Comparison of ENCODE assay signal across 20 cellular contexts in the genomic region with DNA sequence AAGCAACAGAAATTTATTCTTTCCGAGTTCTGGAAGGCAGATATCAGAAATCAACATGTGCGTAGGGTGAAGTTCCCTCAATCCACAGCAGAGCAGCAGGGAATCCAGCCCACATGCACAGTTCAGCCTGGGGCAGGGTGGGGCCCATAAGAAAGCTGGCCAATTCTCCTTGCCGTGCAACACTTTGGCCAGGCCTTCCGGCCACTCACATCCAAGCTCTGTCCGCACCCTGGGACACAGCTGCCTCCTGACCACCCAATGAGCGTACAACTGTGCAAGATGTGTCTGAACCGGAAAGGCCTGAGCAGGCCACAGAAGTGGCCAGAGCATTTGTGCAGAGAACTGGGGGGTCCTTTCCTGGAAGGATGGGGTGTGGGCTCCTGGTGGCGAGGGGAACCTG.
A peak's percentile ranks its signal among the peaks of the same experiment; 100 is the strongest.
DNase-seq lines count a peak whose midpoint lies in the region; ATAC-seq and TF ChIP-seq lines count a peak whose summit lies in the region.
"Had no signal": no experiment of that assay in that cellular context is flagged by ENCODE, and none has a peak within 500 bp of the region (broad histone marks: within the 10 kb centered on the region; RNA-seq: fewer than 3 reads in every experiment).

No MANE protein-coding gene starts in this region.

- H4K20me1 ChIP-seq in smooth muscle cell (ENCODE audit: low read depth), result no peaks in the 10 kb centered on the region
- no peaks in the 10 kb centered on the region for H4K20me1 ChIP-seq in PC-3 (ENCODE audit: low read length)

- CTCF ChIA-PET in PC-3 (lab: Charles Lee), result no interaction called here

- intact Hi-C loops in right cardiac atrium (cut with DNase I) (loop anchor here in 1 of 4 donors (10.0 kb wide), 2 partner anchors 125 to 275 kb away; a partner anchor contains a TSS), stomach (cut with DNase I; ENCODE audit: low total_unique reads) (no loop called here), PC-3 (cut with micrococcal nuclease) (no loop called here)

- H3K4me3 ChIP-seq in right cardiac atrium (ENCODE audit: low read length), result no peak overlapping the region
- no peak overlapping the region for H3K4me3 ChIP-seq in stomach
- no peak overlapping the region for H3K4me3 ChIP-seq in smooth muscle cell
- H3K4me3 ChIP-seq in PC-3 (ENCODE audit: low read length), result no peak overlapping the region
- H3K4me3 ChIP-seq: dorsolateral prefrontal cortex, vagina had no signal

- H3K9ac ChIP-seq in smooth muscle cell (ENCODE audit: low read depth) (no peak overlapping the region), PC-3 (ENCODE audit: low read length) (no peak overlapping the region)

- no peak for TF ChIP-seq EP300 in stomach (IDR thresholded peaks at IDR 0.05)

- peak overlapping the region; percentile 53 for H3K27ac ChIP-seq in C4-2B
- peak overlapping the region; percentile 90 for H3K27ac ChIP-seq in right cardiac atrium (ENCODE audit: low read length)
- H3K27ac ChIP-seq in stomach, result peak overlapping the region in 4 of 5 donors; percentile 29 to 61 (median 50)
- no peak overlapping the region for H3K27ac ChIP-seq in smooth muscle cell (ENCODE audit: low read depth)
- H3K27ac ChIP-seq in PC-3 (ENCODE audit: low read length), result no peak overlapping the region
- H3K27ac ChIP-seq: vagina had no signal

- no peaks in the 10 kb centered on the region for H3K36me3 ChIP-seq in stomach
- H3K36me3 ChIP-seq in smooth muscle cell (ENCODE audit: low read depth), result no peaks in the 10 kb centered on the region
- H3K36me3 ChIP-seq in PC-3 (ENCODE audit: low read depth, low read length), result no peaks in the 10 kb centered on the region
- H3K36me3 ChIP-seq: vagina had no signal

- peak; percentile 33 for DNase-seq in ecto neural progenitor cell (ENCODE audit: low spot score)
- peak; percentile 85 to 94 (median 88) for DNase-seq in right cardiac atrium
- peak; percentile 25 for DNase-seq in stomach
- DNase-seq in activated naive CD8-positive, alpha-beta T cell treated with anti-CD3 and anti-CD28 coated beads for 36 hours, result no peak
- no peak for DNase-seq in smooth muscle cell (lab: John Stamatoyannopoulos, UW; ENCODE audit: unreplicated experiment)
- DNase-seq in PC-3, result no peak
- DNase-seq: activated CD4-positive, alpha-beta T cell treated with anti-CD3 and anti-CD28 coated beads, Interleukin-2, amount 50 U/mL, for 4 hours; CD8-positive, alpha-beta memory T cell; erythroblast; NCI-H2107; NCI-H526 treated with DMSO at 0.1 percent for 48 hours; SHP77; T-cell had no signal

- H2AFZ ChIP-seq in smooth muscle cell (ENCODE audit: low read depth) (no peak overlapping the region), PC-3 (ENCODE audit: low read length) (no peak overlapping the region)

- H3K9me3 ChIP-seq in right cardiac atrium (ENCODE audit: control insufficient read depth, low read length) (no peaks in the 10 kb centered on the region), stomach (no peaks in the 10 kb centered on the region), smooth muscle cell (replicated peaks; ENCODE audit: low read depth) (no peaks in the 10 kb centered on the region), PC-3 (ENCODE audit: low read length) (no peaks in the 10 kb centered on the region)
- H3K9me3 ChIP-seq: vagina had no signal

- no peaks in the 10 kb centered on the region for H3K9me3 Mint-ChIP-seq in activated naive CD8-positive, alpha-beta T cell treated with anti-CD3 and anti-CD28 coated beads for 36 hours
- H3K9me3 Mint-ChIP-seq: activated T-helper 1 cell treated with anti-CD3 and anti-CD28 coated beads, Interleukin-12 subunit alpha, Interleukin-12 subunit beta, Interleukin-2, Interleukin-4 antibody, amounts not matched to agents 30 ng/mL and 10 ng/mL and 1 ng/mL, durations not matched to agents 14 hours and 24 hours and 36 hours; CD8-positive, alpha-beta memory T cell; stimulated activated naive CD8-positive, alpha-beta T cell treated with anti-CD3 and anti-CD28 coated beads, Interleukin-15, Interleukin-2, amounts not matched to agents 100 ng/mL and 50 ng/mL, for 24 hours; T-cell had no signal

- no peak for TF ChIP-seq CTCF in C4-2B (conservative IDR thresholded peaks at IDR 0.05)
- TF ChIP-seq CTCF in stomach (IDR thresholded peaks at IDR 0.05), result no peak
- TF ChIP-seq CTCF in smooth muscle cell (IDR thresholded peaks at IDR 0.05; ENCODE audit: borderline replicate concordance, insufficient read depth, poor library complexity, severe bottlenecking), result no peak
- no peak for TF ChIP-seq CTCF in PC-3 (conservative IDR thresholded peaks at IDR 0.05; ENCODE audit: low read depth, low read length)

- no peaks in the 10 kb centered on the region for H3F3A ChIP-seq in smooth muscle cell (ENCODE audit: low read depth)
- no peaks in the 10 kb centered on the region for H3F3A ChIP-seq in PC-3 (ENCODE audit: low read length, unreplicated experiment)

- H3K4me2 ChIP-seq in smooth muscle cell (no peak overlapping the region), PC-3 (ENCODE audit: low read length) (no peak overlapping the region)

- no peak overlapping the region for H3K4me3 Mint-ChIP-seq in activated naive CD8-positive, alpha-beta T cell treated with anti-CD3 and anti-CD28 coated beads for 36 hours
- H3K4me3 Mint-ChIP-seq: activated T-helper 1 cell treated with anti-CD3 and anti-CD28 coated beads, Interleukin-12 subunit alpha, Interleukin-12 subunit beta, Interleukin-2, Interleukin-4 antibody, amounts not matched to agents 30 ng/mL and 10 ng/mL and 1 ng/mL, durations not matched to agents 14 hours and 24 hours and 36 hours; CD8-positive, alpha-beta memory T cell; stimulated activated naive CD8-positive, alpha-beta T cell treated with anti-CD3 and anti-CD28 coated beads, Interleukin-15, Interleukin-2, amounts not matched to agents 100 ng/mL and 50 ng/mL, for 24 hours; T-cell had no signal

- BruUV-seq in PC-3 (replicated peaks; lab: Mats Ljungman, UMichigan), result no TSS peak

- POLR2A ChIA-PET in PC-3 (lab: Charles Lee; ENCODE audit: unreplicated experiment), result no interaction called here

- no peaks in the 10 kb centered on the region for H3K79me2 ChIP-seq in smooth muscle cell (ENCODE audit: low read depth)
- H3K79me2 ChIP-seq in PC-3 (ENCODE audit: low read length), result no peaks in the 10 kb centered on the region

- H3K27me3 Mint-ChIP-seq in activated naive CD8-positive, alpha-beta T cell treated with anti-CD3 and anti-CD28 coated beads for 36 hours, result no peaks in the 10 kb centered on the region
- H3K27me3 Mint-ChIP-seq: CD8-positive, alpha-beta memory T cell; stimulated activated naive CD8-positive, alpha-beta T cell treated with anti-CD3 and anti-CD28 coated beads, Interleukin-15, Interleukin-2, amounts not matched to agents 100 ng/mL and 50 ng/mL, for 24 hours; T-cell had no signal

- no peaks in the 10 kb centered on the region for H3K9me2 ChIP-seq in PC-3 (replicated peaks; ENCODE audit: low read length)

- TF ChIP-seq POLR2A in stomach (IDR thresholded peaks at IDR 0.05), result no peak

- no peak overlapping the region for H3K27ac Mint-ChIP-seq in activated naive CD8-positive, alpha-beta T cell treated with anti-CD3 and anti-CD28 coated beads for 36 hours
- H3K27ac Mint-ChIP-seq: activated T-helper 1 cell treated with anti-CD3 and anti-CD28 coated beads, Interleukin-12 subunit alpha, Interleukin-12 subunit beta, Interleukin-2, Interleukin-4 antibody, amounts not matched to agents 30 ng/mL and 10 ng/mL and 1 ng/mL, durations not matched to agents 14 hours and 24 hours and 36 hours; CD8-positive, alpha-beta memory T cell; stimulated activated naive CD8-positive, alpha-beta T cell treated with anti-CD3 and anti-CD28 coated beads, Interleukin-15, Interleukin-2, amounts not matched to agents 100 ng/mL and 50 ng/mL, for 24 hours; T-cell had no signal

- H3K4me1 ChIP-seq in right cardiac atrium (ENCODE audit: control insufficient read depth, insufficient read depth, low read length) (peaks cover 22% of the 10 kb centered on the region), stomach (peaks cover 22 to 42% (median 25%) of the 10 kb centered on the region in 4 donors), smooth muscle cell (ENCODE audit: low read depth) (peaks cover under 1% of the 10 kb centered on the region), PC-3 (ENCODE audit: insufficient read depth, low read length) (no peaks in the 10 kb centered on the region)

- H3K27me3 ChIP-seq in right cardiac atrium (ENCODE audit: control insufficient read depth, insufficient read depth) (no peaks in the 10 kb centered on the region), stomach (no peaks in the 10 kb centered on the region), smooth muscle cell (ENCODE audit: low read depth) (no peaks in the 10 kb centered on the region), PC-3 (ENCODE audit: low read length) (0 out of 2 replicates have a peak, but pooled peaks cover 8% of the 10 kb centered on the region)
- H3K27me3 ChIP-seq: dorsolateral prefrontal cortex, vagina had no signal

- no peaks in the 10 kb centered on the region for H3K36me3 Mint-ChIP-seq in activated naive CD8-positive, alpha-beta T cell treated with anti-CD3 and anti-CD28 coated beads for 36 hours
- H3K36me3 Mint-ChIP-seq: CD8-positive, alpha-beta memory T cell; T-cell had no signal

- ATAC-seq in right cardiac atrium (peak; percentile 74 to 78), GM19463 (IDR thresholded peaks at IDR 0.05; ENCODE audit: unreplicated experiment) (no peak), PC-3 (no peak)
- ATAC-seq: HCT116 had no signal

- 58% methylated on average over 8 of the region's 8 CpGs for WGBS in right cardiac atrium
- 75 to 84% (median 78%) methylated on average over 8 of the region's 8 CpGs for WGBS in stomach, 5 donors
- WGBS in smooth muscle cell (ENCODE audit: low lambda C conversion rate), result 90% methylated on average over 8 of the region's 8 CpGs

- no peaks in the 10 kb centered on the region for H3K4me1 Mint-ChIP-seq in activated naive CD8-positive, alpha-beta T cell treated with anti-CD3 and anti-CD28 coated beads for 36 hours
- H3K4me1 Mint-ChIP-seq: CD8-positive, alpha-beta memory T cell; T-cell had no signal

Comparison
In these comparisons a context has a peak if more than half of its experiments do, and no peak if none do; other contexts are left out.
1. H3K27ac ChIP-seq: peak in C4-2B (single experiment), right cardiac atrium (single experiment) and stomach (4 of 5); none in smooth muscle cell (single experiment) and PC-3 (single experiment).
2. DNase-seq: peak in ecto neural progenitor cell (single experiment), right cardiac atrium (3 of 3) and stomach (single experiment); none in activated naive CD8-positive, alpha-beta T cell treated with anti-CD3 and anti-CD28 coated beads for 36 hours (single experiment), smooth muscle cell (single experiment) and PC-3 (single experiment).
3. ATAC-seq: peak in right cardiac atrium (2 of 2); none in GM19463 (single experiment) and PC-3 (single experiment).